Comparison of ENCODE assay signal across 17 cellular contexts in genomic region chr3:188827593-188827992, GRCh38.
A peak's percentile ranks its signal among the peaks of the same experiment; 100 is the strongest.
DNase-seq lines count a peak whose midpoint lies in the region; ATAC-seq and TF ChIP-seq lines count a peak whose summit lies in the region.
"Had no signal": no experiment of that assay in that cellular context is flagged by ENCODE, and none has a peak within 500 bp of the region (broad histone marks: within the 10 kb centered on the region; RNA-seq: fewer than 3 reads in every experiment).

No MANE protein-coding gene starts in this region.

- H3K14ac ChIP-seq in IMR-90 (replicated peaks; ENCODE audit: low read depth, low read length): no peak overlapping the region

- H4K8ac ChIP-seq in IMR-90 (ENCODE audit: low read depth in 2 of 2, low read length in 2 of 2): no peak overlapping the region

- peaks cover 2% of the 10 kb centered on the region; the same call in 1 of the 2 replicates for H3K36me3 ChIP-seq in IMR-90 (ENCODE audit: control insufficient read depth, insufficient read depth, low read length)
- no peaks in the 10 kb centered on the region for H3K36me3 ChIP-seq in psoas muscle (ENCODE audit: insufficient read depth in 1 of 2, low read depth in 1 of 2)
- H3K36me3 ChIP-seq in WERI-Rb-1: no peaks in the 10 kb centered on the region
- H3K36me3 ChIP-seq: BLaER1, HAP-1 had no signal

- no peak overlapping the region for H2AK5ac ChIP-seq in IMR-90 (ENCODE audit: low read depth, low read length)

- peaks cover 38 to 70% of the 10 kb centered on the region in 2 experiments for H3K79me1 ChIP-seq in IMR-90 (ENCODE audit: low read depth in 1 of 2, low read length in 2 of 2)

- BruUV-seq in IMR-90 (replicated peaks; lab: Mats Ljungman, UMichigan): no TSS peak

- H3K9me3 ChIP-seq in IMR-90 (ENCODE audit: control insufficient read depth, insufficient read depth, low read length) (no peaks in the 10 kb centered on the region), psoas muscle (no peaks in the 10 kb centered on the region), WERI-Rb-1 (ENCODE audit: severe bottlenecking) (no peaks in the 10 kb centered on the region)
- H3K9me3 ChIP-seq: BLaER1, Caco-2, HAP-1 had no signal

- no peak overlapping the region for H2AFZ ChIP-seq in IMR-90 (replicated peaks; ENCODE audit: low read length, poor library complexity)

- CTCF ChIA-PET in IMR-90 (lab: Yijun Ruan, JAX): interaction anchor here (0.6 kb wide), 1 partner anchor 588 kb away, joined by 4 read pairs; no protein-coding TSS in a partner anchor

- 100% methylated on average over 1 of the region's 3 CpGs; no CpG with 5 or more reads in 1 of the 2 experiments for whole genome bisulfite sequencing in IMR-90 (ENCODE audit: extremely low coverage in 2 of 2, insufficient read length in 1 of 2), 2 experiments
- WGBS in psoas muscle, 3 donors: 12 to 31% (median 21%) methylated on average over 3 of the region's 3 CpGs

- dilution Hi-C loops in IMR-90 (cut with HindIII; ENCODE audit: low sequenced_read_pairs, unreplicated experiment): no loop called here

- no peak overlapping the region for H2BK5ac ChIP-seq in IMR-90 (ENCODE audit: low read depth, low read length, poor library complexity, severe bottlenecking)

- H3K9me3 Mint-ChIP-seq in chondrocyte (ENCODE audit: low read depth): no peaks in the 10 kb centered on the region
- H3K9me3 Mint-ChIP-seq: IgD-negative memory B cell had no signal

- H2BK20ac ChIP-seq in IMR-90 (ENCODE audit: low read depth, low read length): no peak overlapping the region

- H2AK9ac ChIP-seq in IMR-90 (replicated peaks; ENCODE audit: low read depth, low read length, poor library complexity): no peak overlapping the region

- H3K27me3 ChIP-seq in IMR-90 (ENCODE audit: control insufficient read depth, insufficient read depth, low read length) (no peaks in the 10 kb centered on the region), psoas muscle (ENCODE audit: insufficient read depth in 3 of 3, low read length in 2 of 3) (no peaks in the 10 kb centered on the region), WERI-Rb-1 (ENCODE audit: insufficient read depth, low read depth, severe bottlenecking) (no peaks in the 10 kb centered on the region)
- H3K27me3 ChIP-seq: BLaER1 had no signal

- DNase-seq in IMR-90 (peak; percentile 21), chondrocyte (ENCODE audit: low spot score) (no peak), iris pigment epithelial cell (ENCODE audit: low read depth) (peak; percentile 77), psoas muscle (no peak), islet precursor cell (no peak), WERI-Rb-1 (no peak)
- no peak for DNase-seq in stimulated activated CD4-positive, alpha-beta T cell treated with anti-CD3 and anti-CD28 coated beads, Interleukin-12 subunit alpha, Interleukin-12 subunit beta, amount 100 ng/mL, for 4 hours
- DNase-seq: MV-4-11, NCI-H1417 treated with DMSO at 0.1 percent for 48 hours, NCI-H2029 treated with DMSO at 0.1 percent for 48 hours, NCI-H510A treated with DMSO at 0.1 percent for 48 hours, Right ventricle myocardium superior had no signal

- peaks cover under 1% of the 10 kb centered on the region for H3K4me1 ChIP-seq in IMR-90 (ENCODE audit: control insufficient read depth, insufficient read depth, low read length)
- H3K4me1 ChIP-seq in psoas muscle: peaks cover 10% of the 10 kb centered on the region
- H3K4me1 ChIP-seq: HAP-1 had no signal

- no peak overlapping the region for H3K4me2 ChIP-seq in IMR-90 (ENCODE audit: low read depth, low read length)
- H3K4me2 ChIP-seq: BLaER1 had no signal

- no peak for TF ChIP-seq RAD21 in IMR-90 (IDR thresholded peaks at IDR 0.05; ENCODE audit: low read length)

- no peaks in the 10 kb centered on the region for H3K27me3 Mint-ChIP-seq in chondrocyte (ENCODE audit: low read depth)
- H3K27me3 Mint-ChIP-seq: IgD-negative memory B cell had no signal

- no peak overlapping the region for H2BK120ac ChIP-seq in IMR-90 (ENCODE audit: low read depth, low read length)

- H3K36me3 Mint-ChIP-seq in chondrocyte (ENCODE audit: low read depth): no peaks in the 10 kb centered on the region

- peak overlapping the region; percentile 28 for H3K27ac Mint-ChIP-seq in chondrocyte (ENCODE audit: unreplicated experiment)
- H3K27ac Mint-ChIP-seq: IgD-negative memory B cell had no signal

- H4K5ac ChIP-seq in IMR-90 (ENCODE audit: low read depth, low read length): no peak overlapping the region

- no peak overlapping the region for H3K4me3 Mint-ChIP-seq in chondrocyte (ENCODE audit: unreplicated experiment)
- H3K4me3 Mint-ChIP-seq: IgD-negative memory B cell had no signal

- POLR2A ChIA-PET in IMR-90 (lab: Charles Lee; ENCODE audit: unreplicated experiment): no interaction called here

- H3K4me1 Mint-ChIP-seq in chondrocyte (ENCODE audit: low read depth): peaks cover 17% of the 10 kb centered on the region
- H3K4me1 Mint-ChIP-seq: IgD-negative memory B cell had no signal

- TF ChIP-seq CTCF in IMR-90 (conservative IDR thresholded peaks at IDR 0.05; ENCODE audit: low read depth, low read length) (no peak), chondrocyte (IDR thresholded peaks at IDR 0.05) (no peak), psoas muscle (IDR thresholded peaks at IDR 0.05) (no peak), WERI-Rb-1 (IDR thresholded peaks at IDR 0.05; ENCODE audit: low read depth, low read length) (no peak)

- H2BK15ac ChIP-seq in IMR-90 (ENCODE audit: low read depth, low read length): no peak overlapping the region

- H3K9ac ChIP-seq in IMR-90 (ENCODE audit: low read depth, low read length): no peak overlapping the region
- H3K9ac ChIP-seq: BLaER1 had no signal

- H3K18ac ChIP-seq in IMR-90 (ENCODE audit: low read depth, low read length): no peak overlapping the region

- TF ChIP-seq POLR2A in IMR-90 (IDR thresholded peaks at IDR 0.05; ENCODE audit: low read depth, low read length): no peak

- H3K9me1 ChIP-seq in IMR-90 (ENCODE audit: insufficient read depth, low read length): peaks cover 22% of the 10 kb centered on the region; the same call in 1 of the 2 replicates

- ATAC-seq in IMR-90 (ENCODE audit: low read depth) (peak; percentile 56), psoas muscle (peak; percentile 36 to 62 (median 52))
- ATAC-seq: Panc1 had no signal

- intact Hi-C loops in IMR-90 (cut with micrococcal nuclease) (no loop called here), psoas muscle (cut with DNase I) (no loop called here)

- no peak overlapping the region for H3K4me3 ChIP-seq in IMR-90 (ENCODE audit: insufficient read depth, low read depth, low read length)
- H3K4me3 ChIP-seq in psoas muscle: no peak overlapping the region
- no peak overlapping the region for H3K4me3 ChIP-seq in WERI-Rb-1 (ENCODE audit: low read depth, low read length)
- H3K4me3 ChIP-seq: BLaER1, HAP-1 had no signal

- no peak overlapping the region for H4K91ac ChIP-seq in IMR-90 (ENCODE audit: insufficient read depth, low read depth, low read length)

- in situ Hi-C loops in IMR-90 (cut with MboI; ENCODE audit: low sequenced_read_pairs): no loop called here

- H3K27ac ChIP-seq in IMR-90 (ENCODE audit: insufficient read depth, low read length): no peak overlapping the region
- no peak overlapping the region for H3K27ac ChIP-seq in psoas muscle
- H3K27ac ChIP-seq in WERI-Rb-1: no peak overlapping the region
- H3K27ac ChIP-seq: BLaER1 had no signal

- H4K20me1 ChIP-seq in IMR-90 (ENCODE audit: insufficient read depth, low read length): peaks cover 20% of the 10 kb centered on the region; the same call in 1 of the 2 replicates
- H4K20me1 ChIP-seq: BLaER1 had no signal

- H3K56ac ChIP-seq in IMR-90 (ENCODE audit: extremely low read depth, insufficient read depth, low read length): no peak overlapping the region

- H3K4ac ChIP-seq in IMR-90 (ENCODE audit: low read depth, low read length): no peak overlapping the region

- no peak overlapping the region for H3K23ac ChIP-seq in IMR-90 (ENCODE audit: low read depth, low read length)

TF ChIP-seq in IMR-90, 13 proteins besides CTCF, POLR2A, EP300 and RAD21:
- no peak for TF ChIP-seq RCOR1 (IDR thresholded peaks at IDR 0.05; ENCODE audit: insufficient replicate concordance, low read length)
- TF ChIP-seq SMC3 (IDR thresholded peaks at IDR 0.05; ENCODE audit: low read depth, low read length): no peak
- no peak for TF ChIP-seq ELK1 (IDR thresholded peaks at IDR 0.05; ENCODE audit: borderline replicate concordance, low read depth, low read length)
- no peak for TF ChIP-seq MAFK (IDR thresholded peaks at IDR 0.05; ENCODE audit: low read depth, low read length)
- TF ChIP-seq FOS (IDR thresholded peaks at IDR 0.05; ENCODE audit: low read depth, low read length): no peak
- no peak for TF ChIP-seq CEBPB (IDR thresholded peaks at IDR 0.05; ENCODE audit: low read depth, low read length)
- no peak for TF ChIP-seq RFX5 (IDR thresholded peaks at IDR 0.05; ENCODE audit: low read depth, low read length)
- TF ChIP-seq CHD1 (IDR thresholded peaks at IDR 0.05; ENCODE audit: low read depth, low read length): no peak
- no peak for TF ChIP-seq NFE2L2 (IDR thresholded peaks at IDR 0.05; ENCODE audit: low read depth, low read length)
- TF ChIP-seq MAZ (IDR thresholded peaks at IDR 0.05; ENCODE audit: borderline replicate concordance, low read depth, low read length): no peak
- no peak for TF ChIP-seq BHLHE40 (IDR thresholded peaks at IDR 0.05; ENCODE audit: low read depth, low read length)
- no peak for TF ChIP-seq USF2 (IDR thresholded peaks at IDR 0.05; ENCODE audit: low read depth, low read length)
- no peak for TF ChIP-seq MXI1 (IDR thresholded peaks at IDR 0.05; ENCODE audit: borderline replicate concordance, low read depth, low read length)
TF ChIP-seq in IMR-90: peak in this region for 0.

Comparison
In these comparisons a context has a peak if more than half of its experiments do, and no peak if none do; other contexts are left out.
1. DNase-seq: peak in IMR-90 (single experiment) and iris pigment epithelial cell (single experiment); none in chondrocyte (single experiment), psoas muscle (0 of 2), islet precursor cell (single experiment), stimulated activated CD4-positive, alpha-beta T cell treated with anti-CD3 and anti-CD28 coated beads, Interleukin-12 subunit alpha, Interleukin-12 subunit beta, amount 100 ng/mL, for 4 hours (single experiment) and WERI-Rb-1 (single experiment).